In the genomic region with DNA sequence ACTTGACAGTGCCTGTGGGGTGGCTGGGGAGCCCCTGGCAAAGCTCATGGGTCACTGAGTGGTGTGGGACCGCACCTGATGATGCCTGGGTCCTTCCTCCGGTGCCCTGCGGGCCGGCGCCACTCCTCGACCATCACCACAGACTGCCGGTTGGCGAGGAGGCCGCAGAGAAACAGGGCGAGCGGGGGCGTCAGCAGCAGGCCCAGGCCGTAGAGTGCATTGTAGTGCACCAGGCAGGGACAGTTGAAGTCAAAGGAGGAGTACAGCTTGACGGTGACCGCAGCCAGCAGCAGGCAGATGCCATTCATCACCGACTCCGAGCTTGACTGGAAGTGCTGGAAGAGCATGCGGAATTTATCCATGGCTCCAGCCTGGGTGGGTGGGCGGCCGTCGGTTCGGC, we compare ENCODE assay signal across 25 cellular contexts. TPM values are rescaled to one million over a fixed set of nuclear protein-coding genes. Genes with fewer than 3 reads are reported as not detected.
"Had no signal": no experiment of that assay in that cellular context is flagged by ENCODE, and none has a peak within 500 bp of the region (broad histone marks: within the 10 kb centered on the region; RNA-seq: fewer than 3 reads in every experiment).

No MANE protein-coding gene starts in this region.

- H3K79me2 ChIP-seq: hepatocyte had no signal

- H3K9me3 ChIP-seq: left ventricle myocardium inferior, lower lobe of right lung, neutrophil, ovary, right atrium auricular region, sigmoid colon, upper lobe of left lung, vagina had no signal

- H3K27ac ChIP-seq: dorsolateral prefrontal cortex, hepatocyte, left ventricle myocardium inferior, lower lobe of right lung, neutrophil, ovary, right atrium auricular region, sigmoid colon, skin epidermis, upper lobe of left lung, vagina had no signal

- H3K4me2 ChIP-seq: hepatocyte had no signal

- DNase-seq: cortex of kidney; dorsolateral prefrontal cortex; effector CD8-positive, alpha-beta T cell; foreskin melanocyte; head of caudate nucleus; kidney; left cardiac atrium; left ventricle myocardium inferior; lower lobe of right lung; naive thymus-derived CD4-positive, alpha-beta T cell; nephron progenitor cell; ovary; sigmoid colon; stimulated activated CD4-positive, alpha-beta T cell treated with anti-CD3 and anti-CD28 coated beads, Interleukin-2, amount 100 ng/mL, for 24 hours; stimulated activated naive CD4-positive, alpha-beta T cell treated with Interleukin-2 at 50 U/mL for 16 hours had no signal

- H3K27ac Mint-ChIP-seq: nephron progenitor cell had no signal

- H2AFZ ChIP-seq: hepatocyte had no signal

- FAIRE-seq: kidney had no signal

- H3K4me1 ChIP-seq: lower lobe of right lung, right atrium auricular region, sigmoid colon, upper lobe of left lung, vagina had no signal

- H3K4me3 Mint-ChIP-seq: naive thymus-derived CD4-positive, alpha-beta T cell; nephron progenitor cell had no signal

- H3K9me3 Mint-ChIP-seq: nephron progenitor cell had no signal

- H3K4me3 ChIP-seq: dorsolateral prefrontal cortex, hepatocyte, left ventricle myocardium inferior, lower lobe of right lung, ovary, right atrium auricular region, sigmoid colon, skin epidermis, upper lobe of left lung, vagina had no signal

- H3K27me3 ChIP-seq: dorsolateral prefrontal cortex, hepatocyte, ovary, right atrium auricular region, upper lobe of left lung, vagina had no signal

- H3K36me3 ChIP-seq: left ventricle myocardium inferior, lower lobe of right lung, neutrophil, ovary, right atrium auricular region, sigmoid colon, upper lobe of left lung, vagina had no signal

RNA-seq across cellular contexts. Expression of gene CALHM3, which starts 0.4 kb away (rescaled TPM):
- total RNA-seq: hepatocyte; kidney; left cardiac atrium; left ventricle myocardium inferior; lower lobe of right lung; mesenteric fat pad; mononuclear cell; naive thymus-derived CD4-positive, alpha-beta T cell; ovary; posterior vena cava; right atrium auricular region; sigmoid colon; vagina had no signal
- polyA plus RNA-seq: esophagus; hepatocyte; naive thymus-derived CD4-positive, alpha-beta T cell; ovary; sigmoid colon had no signal

RNA-seq across cellular contexts. Expression of gene CALHM1, which starts 20.0 kb away (rescaled TPM):
- total RNA-seq: hepatocyte; kidney; left cardiac atrium; left ventricle myocardium inferior; mesenteric fat pad; mononuclear cell; naive thymus-derived CD4-positive, alpha-beta T cell; ovary; posterior vena cava; right atrium auricular region; sigmoid colon; upper lobe of left lung; vagina had no signal
- polyA plus RNA-seq: esophagus; naive thymus-derived CD4-positive, alpha-beta T cell; ovary had no signal
